19 cellular contexts compared by ENCODE assay signal in the genomic region with DNA sequence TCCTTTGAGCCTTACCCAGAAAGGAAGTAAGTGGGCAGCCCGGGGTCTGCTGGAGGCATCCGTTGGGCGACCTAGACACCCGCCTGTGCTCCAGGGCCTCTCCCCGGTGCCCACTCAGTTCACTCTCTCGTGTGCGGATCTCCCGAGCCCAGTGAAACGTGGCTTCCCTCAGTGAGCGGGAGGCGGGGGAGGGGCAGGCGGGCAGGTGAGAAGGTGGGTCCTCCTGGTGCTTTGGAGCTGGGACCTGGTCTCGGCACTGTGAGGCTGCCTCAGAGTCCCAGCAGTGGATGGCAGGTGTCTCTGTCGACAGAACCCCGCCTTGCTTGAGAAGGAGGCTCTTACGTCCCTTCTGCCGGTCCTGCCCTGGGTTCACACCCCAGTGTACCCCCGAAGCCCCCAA. TPM values are rescaled to one million over a fixed set of nuclear protein-coding genes. Genes with fewer than 3 reads are reported as not detected.
DNase-seq lines count a peak whose midpoint lies in the region; ATAC-seq and TF ChIP-seq lines count a peak whose summit lies in the region.
"Had no signal": no experiment of that assay in that cellular context is flagged by ENCODE, and none has a peak within 500 bp of the region (broad histone marks: within the 10 kb centered on the region; RNA-seq: fewer than 3 reads in every experiment).

No MANE protein-coding gene starts in this region.

- TF ChIP-seq CTCF in Caco-2 (IDR thresholded peaks at IDR 0.05; ENCODE audit: insufficient read depth in 1 of 2, low read depth in 1 of 2, low read length in 1 of 2, severe bottlenecking in 1 of 2, unreplicated experiment in 1 of 2), result no peak
- no peak for TF ChIP-seq CTCF in GM23338 (conservative IDR thresholded peaks at IDR 0.05; ENCODE audit: low read depth in 2 of 2)
- TF ChIP-seq CTCF in endodermal cell (conservative IDR thresholded peaks at IDR 0.05), result no peak

- H3K36me3 Mint-ChIP-seq in Caco-2 (ENCODE audit: insufficient read depth, unreplicated experiment) (peaks cover 75% of the 10 kb centered on the region), GM23338 (ENCODE audit: low read depth) (peaks cover 49% of the 10 kb centered on the region), endodermal cell (ENCODE audit: low read depth) (peaks cover 56% of the 10 kb centered on the region)

- H3K27ac ChIP-seq in GM23338 (ENCODE audit: low read depth) (no peak overlapping the region), endodermal cell (ENCODE audit: low read depth, low read length) (no peak overlapping the region)
- H3K27ac ChIP-seq: KMS-11 had no signal

- H3K4me1 ChIP-seq in Caco-2 (no peaks in the 10 kb centered on the region), GM23338 (ENCODE audit: insufficient read depth) (no peaks in the 10 kb centered on the region), endodermal cell (ENCODE audit: control insufficient read depth, insufficient read depth, low read length) (no peaks in the 10 kb centered on the region)

- H3K36me3 ChIP-seq in Caco-2 (ENCODE audit: control insufficient read depth, insufficient read depth, low read length) (peaks cover 3% of the 10 kb centered on the region), GM23338 (ENCODE audit: insufficient read depth) (peaks cover 5% of the 10 kb centered on the region; the same call in 1 of the 2 replicates), endodermal cell (ENCODE audit: control insufficient read depth, insufficient read depth, low read length) (peaks cover 70% of the 10 kb centered on the region)

- intact Hi-C loops in Caco-2 (cut with micrococcal nuclease; ENCODE audit: unreplicated experiment), result no loop called here

- H3K4me1 Mint-ChIP-seq in Caco-2 (ENCODE audit: low read depth, unreplicated experiment) (no peaks in the 10 kb centered on the region), GM23338 (peaks cover 14% of the 10 kb centered on the region), endodermal cell (no peaks in the 10 kb centered on the region)

- H2AFZ ChIP-seq in GM23338, result no peak overlapping the region

- WGBS in endodermal cell (ENCODE audit: insufficient coverage in 1 of 2, insufficient read length in 1 of 2), 2 experiments, result 94 to 98% methylated on average over 8 to 18 of the region's 18 CpGs

- H3K4me2 ChIP-seq in GM23338, result no peak overlapping the region
- H3K4me2 ChIP-seq: KMS-11 had no signal

- no peaks in the 10 kb centered on the region for H3K9me2 ChIP-seq in GM23338 (ENCODE audit: insufficient read depth)

- H3K27ac Mint-ChIP-seq in Caco-2 (ENCODE audit: unreplicated experiment) (peak overlapping the region; percentile 39), GM23338 (no peak overlapping the region), endodermal cell (no peak overlapping the region)

- no peaks in the 10 kb centered on the region for H3K9me3 Mint-ChIP-seq in Caco-2 (ENCODE audit: unreplicated experiment)
- no peaks in the 10 kb centered on the region; the same call in 2 of the 3 replicates for H3K9me3 Mint-ChIP-seq in GM23338
- H3K9me3 Mint-ChIP-seq in endodermal cell, result no peaks in the 10 kb centered on the region

- no peak overlapping the region for H3K9ac ChIP-seq in endodermal cell (ENCODE audit: extremely low read depth, low read length, poor library complexity, severe bottlenecking)
- H3K9ac ChIP-seq: KMS-11 had no signal

- ATAC-seq in GM23338 (0 out of 3 replicates have a peak, but pooled peaks have one; percentile 4), HG03432 (IDR thresholded peaks at IDR 0.05; ENCODE audit: unreplicated experiment) (no peak), HG03439 (IDR thresholded peaks at IDR 0.05; ENCODE audit: unreplicated experiment) (no peak)
- ATAC-seq: PC-3, SK-N-SH treated with all-trans-retinoic acid at 6 μM for 48 hours had no signal

- no peaks in the 10 kb centered on the region for H3K27me3 Mint-ChIP-seq in Caco-2 (ENCODE audit: insufficient read depth, unreplicated experiment)
- H3K27me3 Mint-ChIP-seq in GM23338 (ENCODE audit: insufficient read depth, low read depth, poor library complexity), result peaks cover 24% of the 10 kb centered on the region
- no peaks in the 10 kb centered on the region for H3K27me3 Mint-ChIP-seq in endodermal cell (ENCODE audit: insufficient read depth)

- H3K4me3 ChIP-seq in Caco-2 (ENCODE audit: low read depth, low read length), result no peak overlapping the region
- H3K4me3 ChIP-seq in GM23338, result no peak overlapping the region
- no peak overlapping the region for H3K4me3 ChIP-seq in endodermal cell (ENCODE audit: low read length)

- CTCF ChIA-PET in Caco-2 (lab: Charles Lee), result interaction anchor here (1.0 to 1.4 kb wide), 2 partner anchors 9 to 131 kb away, joined by 3 to 4 read pairs; partner anchors contain the start of gene VPS9D1

- no peaks in the 10 kb centered on the region for H3K79me2 ChIP-seq in GM23338 (replicated peaks; ENCODE audit: insufficient read depth)

- no peak for DNase-seq in Caco-2
- DNase-seq in GM23338 (ENCODE audit: low spot score), result no peak
- DNase-seq in endodermal cell, result peak; percentile 45
- no peak for DNase-seq in Kasumi-1 (lab: John Stamatoyannopoulos, UW)
- DNase-seq: ACHN, C1 segment of cervical spinal cord, DMS 273 treated with DMSO at 0.1 percent for 48 hours, DND-41, NCI-H1436 treated with DMSO at 0.1 percent for 48 hours, NCI-H2029, NCI-H345, NCI-H524 treated with DMSO at 0.1 percent for 48 hours, PC-3, RPMI8226, SIG-M5 had no signal

- no TSS peak for BruUV-seq in Caco-2 (replicated peaks; lab: Mats Ljungman, UMichigan)

- H3K9me3 ChIP-seq in Caco-2 (no peaks in the 10 kb centered on the region), endodermal cell (ENCODE audit: control insufficient read depth, low read length) (no peaks in the 10 kb centered on the region)

- peaks cover 12% of the 10 kb centered on the region; the same call in 1 of the 2 replicates for H4K20me1 ChIP-seq in GM23338 (replicated peaks; ENCODE audit: insufficient read depth)

- POLR2A ChIA-PET in Caco-2 (lab: Charles Lee), result no interaction called here

- no peaks in the 10 kb centered on the region for H3K27me3 ChIP-seq in Caco-2 (replicated peaks; ENCODE audit: control insufficient read depth, insufficient read depth, low read length)
- peaks cover 11% of the 10 kb centered on the region; the same call in 1 of the 2 replicates for H3K27me3 ChIP-seq in GM23338 (ENCODE audit: insufficient read depth)
- H3K27me3 ChIP-seq in endodermal cell (ENCODE audit: control insufficient read depth, insufficient read depth, low read length, poor library complexity, severe bottlenecking), result no peaks in the 10 kb centered on the region

- peaks cover 9% of the 10 kb centered on the region; the same call in 1 of the 2 replicates for H3F3A ChIP-seq in GM23338 (replicated peaks; ENCODE audit: low read depth)

- H3K4me3 Mint-ChIP-seq in Caco-2 (ENCODE audit: unreplicated experiment) (no peak overlapping the region), GM23338 (no peak overlapping the region), endodermal cell (no peak overlapping the region)

TF ChIP-seq in GM23338, 12 proteins besides CTCF, POLR2A, EP300 and RAD21 (continues in another document):
- TF ChIP-seq JUNB (IDR thresholded peaks at IDR 0.05; ENCODE audit: unreplicated experiment) (no peak), EZH2 (IDR thresholded peaks at IDR 0.05; ENCODE audit: low read depth, unreplicated experiment) (no peak), POLR2AphosphoS5 (IDR thresholded peaks at IDR 0.05; ENCODE audit: low read depth) (no peak)

RNA-seq across cellular contexts. Expression of gene ZNF276, which starts 8.0 kb away (rescaled TPM):
- total RNA-seq in Caco-2 (2022) (28.1 and 35.4 TPM in 2 replicates), endodermal cell (10 to 100 TPM; 28.2 to 32.6 TPM)
- 12.7 and 15.6 TPM in 2 replicates for total RNA-seq in GM23338 (2014; rRNA removed; shearing (Covaris generic))
- polyA plus RNA-seq in GM23338 (2016; fragmentation: Nextera tagmentation; extraction: Ambion mirVana), result 3.4 and 4.3 TPM in 2 replicates
- 22.9 TPM for polyA plus RNA-seq in endodermal cell (2013, experiment 1 of 2)
- 15.8 TPM for polyA plus RNA-seq in endodermal cell (2013, experiment 2 of 2)

RNA-seq across cellular contexts. Expression of gene VPS9D1, which starts 8.6 kb away (rescaled TPM):
- 6.1 and 6.3 TPM in 2 replicates for total RNA-seq in Caco-2 (2022)
- 1.8 and 2.1 TPM in 2 replicates for total RNA-seq in GM23338 (2014; rRNA removed; shearing (Covaris generic))
- 2.0 and 2.2 TPM in 2 replicates for polyA plus RNA-seq in GM23338 (2016; fragmentation: Nextera tagmentation; extraction: Ambion mirVana)
- total RNA-seq in endodermal cell, result 10 to 100 TPM in 1 of 2 donors, 1 to 10 TPM in 1; 7.4 to 10.0 TPM
- 12.8 TPM for polyA plus RNA-seq in endodermal cell (2013, experiment 1 of 2)
- 10.7 TPM for polyA plus RNA-seq in endodermal cell (2013, experiment 2 of 2)

RNA-seq across cellular contexts. Expression of gene SPATA2L, which starts 27.8 kb away (rescaled TPM):
- total RNA-seq in Caco-2 (2022), result 16.4 and 18.5 TPM in 2 replicates
- total RNA-seq in GM23338 (2014; rRNA removed; shearing (Covaris generic)), result 23.4 and 26.2 TPM in 2 replicates
- polyA plus RNA-seq in GM23338 (2016; fragmentation: Nextera tagmentation; extraction: Ambion mirVana), result 6.9 and 11.1 TPM in 2 replicates
- 10 to 100 TPM; 22.9 to 28.8 TPM for total RNA-seq in endodermal cell
- 8.1 TPM for polyA plus RNA-seq in endodermal cell (2013, experiment 1 of 2)
- 8.7 TPM for polyA plus RNA-seq in endodermal cell (2013, experiment 2 of 2)

RNA-seq across cellular contexts. Expression of gene CDK10, which starts 42.8 kb away (rescaled TPM):
- total RNA-seq in Caco-2 (2022), result 135 and 140 TPM in 2 replicates
- 53.2 and 64.6 TPM in 2 replicates for total RNA-seq in GM23338 (2014; rRNA removed; shearing (Covaris generic))
- 79.0 and 88.0 TPM in 2 replicates for polyA plus RNA-seq in GM23338 (2016; fragmentation: Nextera tagmentation; extraction: Ambion mirVana)
- total RNA-seq in endodermal cell, result 100 to 1,000 TPM; 108 to 123 TPM
- 95.5 TPM for polyA plus RNA-seq in endodermal cell (2013, experiment 1 of 2)
- 113 TPM for polyA plus RNA-seq in endodermal cell (2013, experiment 2 of 2)
